Comparison of ENCODE assay signal across 9 cellular contexts in genomic region chr15:69342460-69343076, GRCh38.
"Had no signal": no experiment of that assay in that cellular context is flagged by ENCODE, and none has a peak within 500 bp of the region (broad histone marks: within the 10 kb centered on the region; RNA-seq: fewer than 3 reads in every experiment).

No MANE protein-coding gene starts in this region.

- H3K36me3 ChIP-seq: colonic mucosa, neutrophil, right atrium auricular region had no signal

- H3K27ac ChIP-seq: colonic mucosa, neutrophil, right atrium auricular region, skin epidermis had no signal

- ATAC-seq: activated CD8-positive, alpha-beta T cell treated with anti-CD3 and anti-CD28 coated beads for 36 hours had no signal

- H3K9me3 ChIP-seq: colonic mucosa, neutrophil, right atrium auricular region had no signal

- H3K4me1 ChIP-seq: colonic mucosa, right atrium auricular region had no signal

- DNase-seq: activated CD4-positive, alpha-beta T cell treated with anti-CD3 and anti-CD28 coated beads for 4 hours; activated CD8-positive, alpha-beta memory T cell treated with anti-CD3 and anti-CD28 coated beads, Interleukin-2, amount 50 U/mL, for 4 hours; activated CD8-positive, alpha-beta T cell treated with anti-CD3 and anti-CD28 coated beads for 36 hours; colonic mucosa; effector memory CD4-positive, alpha-beta T cell; hypothalamus had no signal

- H3K27me3 ChIP-seq: colonic mucosa, neutrophil, right atrium auricular region had no signal

- H3K4me3 ChIP-seq: colonic mucosa, right atrium auricular region, skin epidermis had no signal
